8 cellular contexts compared by ENCODE assay signal in genomic region chr6:56955171-56956155, GRCh38. TPM values are rescaled to one million over a fixed set of nuclear protein-coding genes. Genes with fewer than 3 reads are reported as not detected.
DNase-seq lines count a peak whose midpoint lies in the region; ATAC-seq and TF ChIP-seq lines count a peak whose summit lies in the region.

No MANE protein-coding gene starts in this region.

- peak overlapping the region; percentile 72 for H3K4me3 Mint-ChIP-seq in progenitor cell of endocrine pancreas (ENCODE audit: low read depth)

- 0 out of 2 replicates have a peak, but pooled peaks cover 2% of the 10 kb centered on the region for H3K36me3 ChIP-seq in HAP-1 (replicated peaks)
- no peaks in the 10 kb centered on the region for H3K36me3 ChIP-seq in Loucy (ENCODE audit: insufficient read depth, low read length)
- H3K36me3 ChIP-seq in SK-N-MC (ENCODE audit: insufficient read depth, low read length) = peaks cover 4% of the 10 kb centered on the region; the same call in 1 of the 2 replicates

- peak; percentile 85 for ATAC-seq in left ventricle myocardium superior

- H3K9ac ChIP-seq in Loucy (ENCODE audit: low read depth, low read length, poor library complexity, severe bottlenecking) = peak overlapping the region; percentile 86
- H3K9ac ChIP-seq in SK-N-MC (ENCODE audit: insufficient read length) = peak overlapping the region; percentile 70

- no peaks in the 10 kb centered on the region for H3K36me3 Mint-ChIP-seq in progenitor cell of endocrine pancreas (ENCODE audit: insufficient read depth)

- peaks cover 2% of the 10 kb centered on the region; the same call in 1 of the 2 replicates for H3F3A ChIP-seq in Loucy (ENCODE audit: low read depth)

- H2AFZ ChIP-seq in Loucy (ENCODE audit: low read length) = peak overlapping the region; percentile 17; the same call in 1 of the 2 replicates

- peaks cover 68% of the 10 kb centered on the region for H3K27me3 Mint-ChIP-seq in progenitor cell of endocrine pancreas

- H3K9me2 ChIP-seq in Loucy (replicated peaks; ENCODE audit: low read depth, low read length) = no peaks in the 10 kb centered on the region

- H3K9me3 Mint-ChIP-seq in progenitor cell of endocrine pancreas (ENCODE audit: low read depth) = no peaks in the 10 kb centered on the region

- TF ChIP-seq CTCF in GM10266 (IDR thresholded peaks at IDR 0.05; ENCODE audit: control insufficient read depth, insufficient read depth, low read depth, missing control alignments) (peak; percentile 90), Loucy (conservative IDR thresholded peaks at IDR 0.05; ENCODE audit: low read length) (peak; percentile 61), progenitor cell of endocrine pancreas (IDR thresholded peaks at IDR 0.05; ENCODE audit: unreplicated experiment) (peak; percentile 86)

- H3K4me1 Mint-ChIP-seq in progenitor cell of endocrine pancreas (ENCODE audit: low read depth) = peaks cover 6% of the 10 kb centered on the region

- H3K27ac ChIP-seq in SK-N-MC = 0 out of 2 replicates have a peak overlapping the region, but pooled peaks have one; percentile 17

- H3K4me3 ChIP-seq in HAP-1 (peak overlapping the region; percentile 37), Loucy (ENCODE audit: low read length, poor library complexity, severe bottlenecking) (peak overlapping the region; percentile 73), SK-N-MC (peak overlapping the region; percentile 94)

- no peaks in the 10 kb centered on the region for H4K20me1 ChIP-seq in Loucy (ENCODE audit: insufficient read depth, low read length, poor library complexity, severe bottlenecking)

- DNase-seq in GM10266 (ENCODE audit: extremely low spot score) = peak; percentile 82
- peak; percentile 88 to 97 for DNase-seq in HAP-1 (ENCODE audit: low spot score in 2 of 2)
- no peak for DNase-seq in SK-N-MC (ENCODE audit: low read depth, low spot score)
- DNase-seq in amygdala (lab: John Stamatoyannopoulos, UW) = peak in 54 of 56 donors; percentile 30 to 93 (median 78)
- peak; percentile 83 for DNase-seq in left ventricle myocardium superior
- DNase-seq in progenitor cell of endocrine pancreas (ENCODE audit: low spot score, unreplicated experiment) = peak; percentile 86
- DNase-seq in HT-29 (ENCODE audit: low spot score) = no peak

- H3K4me1 ChIP-seq in HAP-1 = peaks cover 13% of the 10 kb centered on the region
- H3K4me1 ChIP-seq in Loucy (ENCODE audit: insufficient read depth, low read length, poor library complexity, severe bottlenecking) = peaks cover 69% of the 10 kb centered on the region

- H3K27ac Mint-ChIP-seq in progenitor cell of endocrine pancreas = peak overlapping the region; percentile 78

- in situ Hi-C loops in HAP-1 (cut with MboI; ENCODE audit: low sequenced_read_pairs) = no loop called here

- no peaks in the 10 kb centered on the region for H3K27me3 ChIP-seq in HAP-1 (ENCODE audit: low read depth)
- no peaks in the 10 kb centered on the region for H3K27me3 ChIP-seq in Loucy (ENCODE audit: insufficient read depth, low read length, poor library complexity, severe bottlenecking)

- peak overlapping the region; percentile 75 for H3K4me2 ChIP-seq in Loucy (ENCODE audit: low read depth, low read length, poor library complexity, severe bottlenecking)

- H3K9me3 ChIP-seq in HAP-1 (no peaks in the 10 kb centered on the region), Loucy (ENCODE audit: insufficient read depth, low read depth, low read length) (no peaks in the 10 kb centered on the region), SK-N-MC (ENCODE audit: low read depth, low read length) (no peaks in the 10 kb centered on the region)

- H3K79me2 ChIP-seq in Loucy (ENCODE audit: insufficient read depth, low read length) = peaks cover 59% of the 10 kb centered on the region

- intact Hi-C loops in left ventricle myocardium superior (cut with micrococcal nuclease) = no loop called here

RNA-seq across cellular contexts. Expression of gene BEND6, which starts 0.6 kb away (rescaled TPM):
- 0.35 TPM for total RNA-seq in left ventricle myocardium superior
- total RNA-seq in progenitor cell of endocrine pancreas = 0.46 and 0.64 TPM in 2 replicates
- total RNA-seq in HT-29 (2014; rRNA removed; shearing (Covaris generic)) = not detected in 2 replicates

Comparison
In these comparisons a context has a peak if more than half of its experiments do, and no peak if none do; other contexts are left out.
1. DNase-seq: peak in GM10266 (single experiment), HAP-1 (2 of 2), amygdala (54 of 56), left ventricle myocardium superior (single experiment) and progenitor cell of endocrine pancreas (single experiment); none in SK-N-MC (single experiment) and HT-29 (single experiment).
2. H3K4me3 ChIP-seq: peak in every context shown above with its lines; median percentile 94 in SK-N-MC; 73 in Loucy; 37 in HAP-1.
3. Peak in every context shown above with its lines, with median percentiles within 50 percentile points of each other: CTCF ChIP-seq.